In genomic region chr16:10944249-10945064, GRCh38 we compare ENCODE assay signal across 1 cellular context.
TF ChIP-seq lines count a peak whose summit lies in the region.

TSS of gene CLEC16A (plus strand) at chr16:10944564. CDS start at chr16:10944718, 154 bp downstream.

TF ChIP-seq in WTC11, 78 proteins besides CTCF, POLR2A, EP300 and RAD21 (continued from another document and continues in another):
- TF ChIP-seq PRDM15 (CRISPR knock-in tag; IDR thresholded peaks at IDR 0.05) (no peak), CBFB (CRISPR knock-in tag; IDR thresholded peaks at IDR 0.05; ENCODE audit: low read depth) (no peak), CREM (CRISPR knock-in tag; IDR thresholded peaks at IDR 0.05) (no peak; the same call in 1 of the 2 replicates), E2F4 (CRISPR knock-in tag; IDR thresholded peaks at IDR 0.05; ENCODE audit: borderline replicate concordance, low read depth) (no peak), ZNF512 (CRISPR knock-in tag; IDR thresholded peaks at IDR 0.05; ENCODE audit: borderline replicate concordance) (no peak), ZBTB43 (CRISPR knock-in tag; IDR thresholded peaks at IDR 0.05) (no peak), TEAD1 (CRISPR knock-in tag; IDR thresholded peaks at IDR 0.05) (peak; percentile 48; the same call in 1 of the 2 replicates), MLX (CRISPR knock-in tag; IDR thresholded peaks at IDR 0.05) (no peak), PREB (CRISPR knock-in tag; IDR thresholded peaks at IDR 0.05; ENCODE audit: borderline replicate concordance) (no peak; the same call in 1 of the 2 replicates), NR3C1 (CRISPR knock-in tag; conservative IDR thresholded peaks at IDR 0.05; ENCODE audit: low read depth) (no peak), GABPB1 (CRISPR knock-in tag; IDR thresholded peaks at IDR 0.05) (peak; percentile 95), TCF7 (CRISPR knock-in tag; IDR thresholded peaks at IDR 0.05; ENCODE audit: low read depth) (no peak), HMGXB4 (CRISPR knock-in tag; IDR thresholded peaks at IDR 0.05) (0 out of 2 replicates have a peak, but pooled peaks have one; percentile 50), RORB (CRISPR knock-in tag; IDR thresholded peaks at IDR 0.05) (no peak), MAX (CRISPR knock-in tag; IDR thresholded peaks at IDR 0.05) (peak; percentile 58; the same call in 1 of the 2 replicates), FOXK1 (CRISPR knock-in tag; IDR thresholded peaks at IDR 0.05) (peak; percentile 79; the same call in 1 of the 2 replicates), SMAD3 (CRISPR knock-in tag; IDR thresholded peaks at IDR 0.05; ENCODE audit: borderline replicate concordance) (no peak), FOXP1 (CRISPR knock-in tag; IDR thresholded peaks at IDR 0.05; ENCODE audit: borderline replicate concordance) (no peak), SOX15 (CRISPR knock-in tag; IDR thresholded peaks at IDR 0.05) (no peak), USF1 (CRISPR knock-in tag; IDR thresholded peaks at IDR 0.05) (no peak), GRHL2 (CRISPR knock-in tag; IDR thresholded peaks at IDR 0.05; ENCODE audit: insufficient replicate concordance, severe bottlenecking) (no peak), ZSCAN18 (CRISPR knock-in tag; IDR thresholded peaks at IDR 0.05) (no peak), TEAD4 (CRISPR knock-in tag; IDR thresholded peaks at IDR 0.05) (no peak), MYBL2 (CRISPR knock-in tag; IDR thresholded peaks at IDR 0.05) (0 out of 2 replicates have a peak, but pooled peaks have one; percentile 24), NFE2L1 (CRISPR knock-in tag; IDR thresholded peaks at IDR 0.05) (no peak), USF2 (CRISPR knock-in tag; IDR thresholded peaks at IDR 0.05) (peak; percentile 51), GTF2I (CRISPR knock-in tag; conservative IDR thresholded peaks at IDR 0.05) (no peak), NFATC4 (CRISPR knock-in tag; IDR thresholded peaks at IDR 0.05) (no peak), EMX1 (CRISPR knock-in tag; IDR thresholded peaks at IDR 0.05) (no peak), ZBTB21 (CRISPR knock-in tag; IDR thresholded peaks at IDR 0.05; ENCODE audit: borderline replicate concordance) (no peak), AFF4 (CRISPR knock-in tag; IDR thresholded peaks at IDR 0.05; ENCODE audit: borderline replicate concordance) (no peak), MXD4 (CRISPR knock-in tag; IDR thresholded peaks at IDR 0.05; ENCODE audit: borderline replicate concordance) (no peak), SP1 (CRISPR knock-in tag; conservative IDR thresholded peaks at IDR 0.05) (peak; percentile 94), ZNF423 (CRISPR knock-in tag; IDR thresholded peaks at IDR 0.05) (no peak), CDX4 (CRISPR knock-in tag; IDR thresholded peaks at IDR 0.05; ENCODE audit: borderline replicate concordance) (no peak)
